In the genomic region with DNA sequence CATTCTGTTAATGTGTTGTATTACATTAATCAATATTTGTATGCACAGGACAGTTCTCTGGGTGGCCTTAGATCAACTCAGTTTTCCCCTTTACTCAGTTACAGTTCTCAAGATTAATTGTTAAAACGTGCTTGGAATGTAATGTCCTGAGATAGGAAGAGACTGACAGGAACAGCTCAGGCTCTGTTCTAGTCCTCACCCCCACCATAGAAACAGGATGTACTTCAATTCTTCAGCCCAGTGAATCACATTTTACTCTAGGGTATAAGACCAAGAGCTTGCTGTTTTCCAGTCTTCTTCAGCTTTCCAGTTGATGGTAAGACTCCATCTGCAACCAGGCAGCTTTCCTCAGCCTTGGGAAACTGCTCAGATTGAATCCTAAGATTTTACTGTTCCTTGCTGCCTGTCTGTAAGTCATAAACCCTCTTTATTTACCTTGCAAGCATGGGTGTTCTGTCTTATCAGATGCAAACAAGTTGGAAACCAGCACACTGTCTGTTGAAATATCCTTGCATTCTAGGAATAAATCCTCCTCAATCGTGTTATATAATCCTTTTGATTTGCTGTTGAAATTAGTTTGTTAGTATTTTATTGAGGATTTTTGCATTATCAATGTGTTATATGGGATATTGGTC, we compare ENCODE assay signal across 20 cellular contexts.
"Had no signal": no experiment of that assay in that cellular context is flagged by ENCODE, and none has a peak within 500 bp of the region (broad histone marks: within the 10 kb centered on the region; RNA-seq: fewer than 3 reads in every experiment).

No MANE protein-coding gene starts in this region.

- ATAC-seq: heart left ventricle, left lung, natural killer cell had no signal

- H3K9me3 ChIP-seq: heart left ventricle, tibial nerve had no signal

- H3K4me3 ChIP-seq: coronary artery, heart left ventricle, left lung, tibial nerve had no signal

- DNase-seq: activated CD4-positive, alpha-beta memory T cell treated with anti-CD3 and anti-CD28 coated beads for 36 hours; activated CD4-positive, alpha-beta T cell treated with anti-CD3 and anti-CD28 coated beads for 48 hours; activated naive CD4-positive, alpha-beta T cell treated with anti-CD3 and anti-CD28 coated beads for 36 hours; activated naive CD8-positive, alpha-beta T cell treated with anti-CD3 and anti-CD28 coated beads, Interleukin-2, amount 10 ng/mL, durations not matched to agents 7 days and 5 days; activated T-cell treated with anti-CD3 and anti-CD28 coated beads, Interleukin-2, amount 50 U/mL, for 48 hours; amniotic stem cell; cerebellar nuclear complex; endodermal cell; heart left ventricle; kidney; left lung; natural killer cell; retina had no signal

- H3K27ac ChIP-seq: coronary artery, epithelial cell of prostate, heart left ventricle, left lung, tibial nerve had no signal

- H3K27ac Mint-ChIP-seq: activated CD4-positive, alpha-beta memory T cell treated with anti-CD3 and anti-CD28 coated beads for 36 hours; activated naive CD4-positive, alpha-beta T cell treated with anti-CD3 and anti-CD28 coated beads for 36 hours; activated naive CD8-positive, alpha-beta T cell treated with anti-CD3 and anti-CD28 coated beads, Interleukin-2, amount 10 ng/mL, durations not matched to agents 7 days and 5 days; endodermal cell; mesothelial cell of epicardium; natural killer cell; progenitor cell of endocrine pancreas; stimulated activated naive CD8-positive, alpha-beta T cell treated with anti-CD3 and anti-CD28 coated beads, Interleukin-15, Interleukin-2, amounts not matched to agents 100 ng/mL and 50 ng/mL, for 24 hours; T-helper 1 cell treated with Interleukin-12 subunit alpha and Interleukin-12 subunit beta and Interleukin-4 antibody, amounts not matched to agents 30 μg/mL and 1 μg/mL, for 36 hours had no signal

- H3K4me3 Mint-ChIP-seq: activated CD4-positive, alpha-beta memory T cell treated with anti-CD3 and anti-CD28 coated beads for 36 hours; activated naive CD4-positive, alpha-beta T cell treated with anti-CD3 and anti-CD28 coated beads for 36 hours; activated naive CD8-positive, alpha-beta T cell treated with anti-CD3 and anti-CD28 coated beads, Interleukin-2, amount 10 ng/mL, durations not matched to agents 7 days and 5 days; endodermal cell; mesothelial cell of epicardium; natural killer cell; stimulated activated naive CD8-positive, alpha-beta T cell treated with anti-CD3 and anti-CD28 coated beads, Interleukin-15, Interleukin-2, amounts not matched to agents 100 ng/mL and 50 ng/mL, for 24 hours; T-helper 1 cell treated with Interleukin-12 subunit alpha and Interleukin-12 subunit beta and Interleukin-4 antibody, amounts not matched to agents 30 μg/mL and 1 μg/mL, for 36 hours had no signal

- H3K4me1 Mint-ChIP-seq: activated naive CD8-positive, alpha-beta T cell treated with anti-CD3 and anti-CD28 coated beads, Interleukin-2, amount 10 ng/mL, durations not matched to agents 7 days and 5 days; endodermal cell; mesothelial cell of epicardium; natural killer cell had no signal

- H3K4me1 ChIP-seq: heart left ventricle, left lung, tibial nerve had no signal

- H3K27me3 Mint-ChIP-seq: activated CD4-positive, alpha-beta memory T cell treated with anti-CD3 and anti-CD28 coated beads for 36 hours; activated naive CD8-positive, alpha-beta T cell treated with anti-CD3 and anti-CD28 coated beads, Interleukin-2, amount 10 ng/mL, durations not matched to agents 7 days and 5 days; progenitor cell of endocrine pancreas; stimulated activated naive CD8-positive, alpha-beta T cell treated with anti-CD3 and anti-CD28 coated beads, Interleukin-15, Interleukin-2, amounts not matched to agents 100 ng/mL and 50 ng/mL, for 24 hours had no signal

- H3K9me3 Mint-ChIP-seq: endodermal cell had no signal

- H3K27me3 ChIP-seq: heart left ventricle, left lung, tibial nerve had no signal

- H3K36me3 ChIP-seq: heart left ventricle, left lung, tibial nerve had no signal
